1 cellular context compared by ENCODE assay signal in the genomic region with DNA sequence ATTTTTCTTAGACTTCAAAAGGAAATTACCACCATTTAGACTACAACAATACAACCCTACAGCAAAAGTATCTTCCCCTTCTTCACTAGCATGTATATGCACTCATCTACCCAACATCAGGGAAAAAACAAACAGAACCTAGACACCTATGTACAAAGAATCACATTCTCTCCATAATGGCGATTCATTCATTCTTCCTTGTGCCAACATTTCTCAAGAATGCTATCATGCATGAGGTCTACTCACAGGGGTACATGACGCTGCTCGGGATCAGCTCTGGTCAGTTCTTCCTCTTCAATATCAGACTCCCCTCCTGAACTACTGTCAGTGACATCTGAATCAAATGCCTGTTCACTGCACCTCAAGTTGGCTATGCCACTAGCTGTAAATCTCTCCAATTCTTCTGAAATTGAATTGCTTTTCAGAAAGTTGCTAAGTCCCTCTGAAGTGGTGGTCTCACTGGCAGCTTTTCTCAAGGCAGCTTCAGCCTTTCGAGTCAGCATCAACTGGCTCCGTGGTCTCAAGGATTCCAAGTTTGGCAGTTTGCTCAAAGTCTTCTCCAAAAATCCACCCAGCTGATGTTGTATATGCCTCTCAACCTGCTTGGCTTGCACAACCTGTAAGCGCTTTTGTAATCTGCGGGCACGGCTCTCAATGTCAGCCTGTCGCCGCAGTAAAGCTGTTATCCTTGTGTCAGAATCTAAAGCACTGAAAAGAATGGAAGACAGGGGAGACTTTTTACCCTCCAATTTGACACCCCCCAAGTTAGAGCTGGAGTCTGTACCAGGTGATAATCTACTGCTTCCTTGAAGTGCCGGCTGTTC.
TF ChIP-seq lines count a peak whose summit lies in the region.

No MANE protein-coding gene starts in this region.

TF ChIP-seq in A549, 52 proteins besides CTCF, POLR2A, EP300 and RAD21 (continued from another document):
- TF ChIP-seq CBX8 (IDR thresholded peaks at IDR 0.05) (no peak), ZSCAN20 (CRISPR knock-in tag; IDR thresholded peaks at IDR 0.05) (no peak), CHD4 (IDR thresholded peaks at IDR 0.05; ENCODE audit: borderline replicate concordance) (no peak), HEYL (CRISPR knock-in tag; IDR thresholded peaks at IDR 0.05) (no peak)
